10 cellular contexts compared by ENCODE assay signal in genomic region chr15:70093070-70093469, GRCh38. TPM values are rescaled to one million over a fixed set of nuclear protein-coding genes. Genes with fewer than 3 reads are reported as not detected.
DNase-seq lines count a peak whose midpoint lies in the region; ATAC-seq and TF ChIP-seq lines count a peak whose summit lies in the region.
"Had no signal": no experiment of that assay in that cellular context is flagged by ENCODE, and none has a peak within 500 bp of the region (broad histone marks: within the 10 kb centered on the region; RNA-seq: fewer than 3 reads in every experiment).

No MANE protein-coding gene starts in this region.

- H3K9me3 ChIP-seq in PC-3 (ENCODE audit: low read length), result no peaks in the 10 kb centered on the region

- H3K4me3 ChIP-seq in GM23338 (peak overlapping the region; percentile 85), PC-3 (ENCODE audit: low read length) (peak overlapping the region; percentile 98), epithelial cell of esophagus (ENCODE audit: low read length) (peak overlapping the region; percentile 19), rectal smooth muscle tissue (ENCODE audit: low read length) (peak overlapping the region; percentile 16), H7 (ENCODE audit: insufficient read depth, low read depth, low read length) (no peak overlapping the region)

- no TSS peak for BruUV-seq in PC-3 (replicated peaks; lab: Mats Ljungman, UMichigan)

- H3K79me2 ChIP-seq in GM23338 (replicated peaks; ENCODE audit: insufficient read depth), result peaks cover 66% of the 10 kb centered on the region
- H3K79me2 ChIP-seq in PC-3 (ENCODE audit: low read length), result peaks cover 88% of the 10 kb centered on the region

- intact Hi-C loops in PC-3 (cut with micrococcal nuclease) (loop anchor here (2.0 kb wide), 1 partner anchor 540 kb away; no protein-coding TSS in a partner anchor), head of caudate nucleus (cut with DNase I) (loop anchor here (10.0 kb wide), 1 partner anchor 518 kb away; no protein-coding TSS in a partner anchor)

- peak overlapping the region; percentile 67 for H3K4me3 Mint-ChIP-seq in GM23338
- H3K4me3 Mint-ChIP-seq: HFFc6 had no signal

- peaks cover 36% of the 10 kb centered on the region for H3K27me3 Mint-ChIP-seq in GM23338 (ENCODE audit: insufficient read depth, low read depth, poor library complexity)

- peaks cover 7% of the 10 kb centered on the region; the same call in 1 of the 2 replicates for H3F3A ChIP-seq in GM23338 (replicated peaks; ENCODE audit: low read depth)
- no peaks in the 10 kb centered on the region for H3F3A ChIP-seq in PC-3 (ENCODE audit: low read length, unreplicated experiment)

- CTCF ChIA-PET in PC-3 (lab: Charles Lee), result interaction anchor here (0.5 kb wide), 1 partner anchor 501 kb away, joined by 3 read pairs; no protein-coding TSS in a partner anchor

- DNase-seq in GM23338 (ENCODE audit: low spot score) (no peak), PC-3 (no peak), epithelial cell of esophagus (ENCODE audit: low read depth) (no peak), head of caudate nucleus (no peak), T-helper 9 cell (no peak), H7 (no peak)
- DNase-seq: activated CD4-positive, alpha-beta T cell treated with anti-CD3 and anti-CD28 coated beads, Interleukin-2, amount 50 U/mL, for 4 hours; HFFc6 had no signal

- H4K20me1 ChIP-seq in GM23338 (replicated peaks; ENCODE audit: insufficient read depth) (peaks cover 42% of the 10 kb centered on the region), PC-3 (ENCODE audit: low read length) (peaks cover 72% of the 10 kb centered on the region)

- peaks cover 67% of the 10 kb centered on the region for H3K4me1 ChIP-seq in GM23338 (ENCODE audit: insufficient read depth)
- H3K4me1 ChIP-seq in PC-3 (ENCODE audit: insufficient read depth, low read length), result peaks cover 45% of the 10 kb centered on the region
- peaks cover 36% of the 10 kb centered on the region for H3K4me1 ChIP-seq in rectal smooth muscle tissue (ENCODE audit: control insufficient read depth, insufficient read depth, low read length)

- H3K9me2 ChIP-seq in GM23338 (ENCODE audit: insufficient read depth) (no peaks in the 10 kb centered on the region), PC-3 (replicated peaks; ENCODE audit: low read length) (no peaks in the 10 kb centered on the region)

- H2AFZ ChIP-seq in GM23338 (no peak overlapping the region), PC-3 (ENCODE audit: low read length) (no peak overlapping the region)

- TF ChIP-seq CTCF in GM23338 (conservative IDR thresholded peaks at IDR 0.05; ENCODE audit: low read depth in 2 of 2), result peak in 1 of 2 experiments; percentile 19; a peak in 2 of 4 replicates
- no peak for TF ChIP-seq CTCF in PC-3 (conservative IDR thresholded peaks at IDR 0.05; ENCODE audit: low read depth, low read length)
- TF ChIP-seq CTCF in epithelial cell of esophagus (IDR thresholded peaks at IDR 0.05; ENCODE audit: insufficient read depth, low read depth, low read length, missing control alignments), result no peak

- H3K4me2 ChIP-seq in GM23338 (peak overlapping the region; percentile 92), PC-3 (ENCODE audit: low read length) (peak overlapping the region; percentile 98)

- no peaks in the 10 kb centered on the region; the same call in 1 of the 2 replicates for H3K36me3 ChIP-seq in GM23338 (ENCODE audit: insufficient read depth)
- peaks cover 42% of the 10 kb centered on the region for H3K36me3 ChIP-seq in PC-3 (ENCODE audit: low read depth, low read length)
- no peaks in the 10 kb centered on the region for H3K36me3 ChIP-seq in rectal smooth muscle tissue (ENCODE audit: control insufficient read depth, insufficient read depth, low read length)
- no peaks in the 10 kb centered on the region; the same call in none of the 2 replicates for H3K36me3 ChIP-seq in H7 (replicated peaks; ENCODE audit: control insufficient read depth, insufficient read depth, low read length)

- POLR2A ChIA-PET in PC-3 (lab: Charles Lee; ENCODE audit: unreplicated experiment), result no interaction called here

- H3K27ac Mint-ChIP-seq in GM23338, result 0 out of 2 replicates have a peak overlapping the region, but pooled peaks have one; percentile 28
- H3K27ac Mint-ChIP-seq: HFFc6 had no signal

- peaks cover 36% of the 10 kb centered on the region for H3K27me3 ChIP-seq in GM23338 (ENCODE audit: insufficient read depth)
- H3K27me3 ChIP-seq in PC-3 (ENCODE audit: low read length), result no peaks in the 10 kb centered on the region
- H3K27me3 ChIP-seq in rectal smooth muscle tissue (ENCODE audit: control insufficient read depth, insufficient read depth, low read length), result no peaks in the 10 kb centered on the region
- no peaks in the 10 kb centered on the region for H3K27me3 ChIP-seq in H7 (ENCODE audit: control insufficient read depth, insufficient read depth, low read length)

- H3K4me1 Mint-ChIP-seq in GM23338, result peaks cover 67% of the 10 kb centered on the region

- H3K36me3 Mint-ChIP-seq in GM23338 (ENCODE audit: low read depth), result peaks cover 53% of the 10 kb centered on the region

- H3K27ac ChIP-seq in GM23338 (ENCODE audit: low read depth) (peak overlapping the region; percentile 2; the same call in 1 of the 2 replicates), PC-3 (ENCODE audit: low read length) (peak overlapping the region; percentile 86), rectal smooth muscle tissue (ENCODE audit: low read depth, low read length) (no peak overlapping the region)

- ATAC-seq in GM23338, result no peak
- ATAC-seq in PC-3, result no peak
- no peak for ATAC-seq in HG03571 (IDR thresholded peaks at IDR 0.05; ENCODE audit: unreplicated experiment)

- peaks cover 3% of the 10 kb centered on the region; the same call in 1 of the 3 replicates for H3K9me3 Mint-ChIP-seq in GM23338
- H3K9me3 Mint-ChIP-seq: HFFc6 had no signal

- peak overlapping the region; percentile 29 for H3K9ac ChIP-seq in PC-3 (ENCODE audit: low read length)
- H3K9ac ChIP-seq in rectal smooth muscle tissue (ENCODE audit: low read length), result no peak overlapping the region

TF ChIP-seq in GM23338, 12 proteins besides CTCF, POLR2A, EP300 and RAD21:
- TF ChIP-seq CREB1 (CRISPR knock-in tag; IDR thresholded peaks at IDR 0.05; ENCODE audit: low read depth) (no peak), REST (IDR thresholded peaks at IDR 0.05; ENCODE audit: unreplicated experiment) (no peak), EZH2 (IDR thresholded peaks at IDR 0.05; ENCODE audit: low read depth, unreplicated experiment) (no peak), NANOG (IDR thresholded peaks at IDR 0.05; ENCODE audit: borderline replicate concordance) (no peak), JUNB (IDR thresholded peaks at IDR 0.05; ENCODE audit: unreplicated experiment) (no peak), ZNF331 (CRISPR knock-in tag; IDR thresholded peaks at IDR 0.05; ENCODE audit: low read depth) (no peak)

RNA-seq across cellular contexts. Expression of gene TLE3, which starts 4.6 kb away (rescaled TPM):
- 55.7 and 79.5 TPM in 2 replicates for total RNA-seq in GM23338 (2014; rRNA removed; shearing (Covaris generic))
- polyA plus RNA-seq in GM23338 (2016; fragmentation: Nextera tagmentation; extraction: Ambion mirVana), result 9.2 and 10.4 TPM in 2 replicates
- total RNA-seq in PC-3 (2014; rRNA removed), result 72.5 and 109 TPM in 2 replicates
- total RNA-seq in H7 (2014; rRNA removed; shearing (Covaris generic)), result 83.5 and 108 TPM in 2 replicates
